8 cellular contexts compared by ENCODE assay signal in genomic region chr10:114239117-114239993, GRCh38. TPM values are rescaled to one million over a fixed set of nuclear protein-coding genes. Genes with fewer than 3 reads are reported as not detected.
DNase-seq lines count a peak whose midpoint lies in the region; ATAC-seq and TF ChIP-seq lines count a peak whose summit lies in the region.

TSS of gene VWA2 (plus strand) at chr10:114239254. CDS start at chr10:114248714, 9,460 bp downstream.

- ATAC-seq in GM19452 (IDR thresholded peaks at IDR 0.05; ENCODE audit: unreplicated experiment) = no peak

- peaks cover 84% of the 10 kb centered on the region for H3K27me3 ChIP-seq in GM23248 (replicated peaks; ENCODE audit: insufficient read depth)

- H2AFZ ChIP-seq in GM23248 = no peak within 1 kb of the TSS

- H3K9me3 ChIP-seq in iPS-18c (ENCODE audit: control insufficient read depth, insufficient read depth, low read length) (no peaks in the 10 kb centered on the region), GM23248 (ENCODE audit: low read depth) (no peaks in the 10 kb centered on the region)

- no peaks in the 10 kb centered on the region for H3K79me2 ChIP-seq in GM23248 (ENCODE audit: insufficient read depth)

- H4K20me1 ChIP-seq in GM23248 (ENCODE audit: insufficient read depth) = no peaks in the 10 kb centered on the region

- no peak for TF ChIP-seq EP300 in Ishikawa (IDR thresholded peaks at IDR 0.05; ENCODE audit: borderline replicate concordance)

- in situ Hi-C loops in GM23248 (cut with MboI) = no loop called here

- 12 to 14% methylated on average over 64 to 72 of the region's 79 CpGs for WGBS in GM23248 (ENCODE audit: low coverage in 1 of 2, low lambda C conversion rate in 2 of 2, missing lambda C conversion rate in 2 of 2), 2 experiments

- peak within 1 kb of the TSS; percentile 65 for H3K4me3 ChIP-seq in iPS-18c (ENCODE audit: insufficient read depth, low read depth, low read length)
- no peak within 1 kb of the TSS for H3K4me3 ChIP-seq in GM23248

- H3K4me2 ChIP-seq in GM23248 (ENCODE audit: unreplicated experiment) = no peak within 1 kb of the TSS

- TF ChIP-seq RAD21 in Ishikawa (IDR thresholded peaks at IDR 0.05; ENCODE audit: low read depth) = peak; percentile 78

- no peak within 1 kb of the TSS for H3K9ac ChIP-seq in GM23248

- H3F3A ChIP-seq in GM23248 (ENCODE audit: insufficient read depth) = no peaks in the 10 kb centered on the region

- H3K9me2 ChIP-seq in GM23248 (ENCODE audit: insufficient read depth) = no peaks in the 10 kb centered on the region

- H3K36me3 ChIP-seq in GM23248 (ENCODE audit: low read depth) = no peaks in the 10 kb centered on the region

- no peak within 1 kb of the TSS for H3K27ac ChIP-seq in GM23248

- H3K4me1 ChIP-seq in GM23248 (ENCODE audit: insufficient read depth) = no peaks in the 10 kb centered on the region

- DNase-seq in D341Med (ENCODE audit: low spot score) (peak; percentile 32), activated T-cell treated with anti-CD3 and anti-CD28 coated beads for 48 hours (ENCODE audit: low read depth) (peak; percentile 35), GM23248 (no peak), NK-92 (lab: John Stamatoyannopoulos, UW; ENCODE audit: unreplicated experiment) (no peak)
- peak; percentile 12 for DNase-seq in stimulated activated CD4-positive, alpha-beta T cell treated with anti-CD3 and anti-CD28 coated beads, Interleukin-1b, Interleukin-23, amount 100 ng/mL, for 48 hours

TF ChIP-seq in Ishikawa, 13 proteins besides CTCF, POLR2A, EP300 and RAD21:
- TF ChIP-seq NFIC (IDR thresholded peaks at IDR 0.05) (peak; percentile 41; the same call in 1 of the 2 replicates), USF1 (IDR thresholded peaks at IDR 0.05) (peak; percentile 80), TAF1 (IDR thresholded peaks at IDR 0.05; ENCODE audit: low read depth) (no peak), CREB1 (IDR thresholded peaks at IDR 0.05; ENCODE audit: low read depth) (no peak), CEBPB (IDR thresholded peaks at IDR 0.05) (0 out of 2 replicates have a peak, but pooled peaks have one; percentile 49), REST (IDR thresholded peaks at IDR 0.05; ENCODE audit: low read depth) (no peak), ZBTB7A (IDR thresholded peaks at IDR 0.05; ENCODE audit: low read depth) (peak; percentile 51; the same call in 1 of the 2 replicates), YY1 (IDR thresholded peaks at IDR 0.05; ENCODE audit: low read depth) (no peak), TEAD4 (IDR thresholded peaks at IDR 0.05) (0 out of 2 replicates have a peak, but pooled peaks have one; percentile 15), MAX (IDR thresholded peaks at IDR 0.05) (peak; percentile 91)
TF ChIP-seq in Ishikawa: peak in this region for 6.

RNA-seq across cellular contexts. Expression of gene VWA2, which starts in this region (rescaled TPM):
- total RNA-seq in GM23248 (2014; rRNA removed; shearing (Covaris generic)) = not detected in 2 replicates
- polyA plus RNA-seq in GM23248 (2016; fragmentation: Nextera tagmentation; extraction: Ambion mirVana) = not detected in 2 replicates

Comparison
In these comparisons a context has a peak if more than half of its experiments do, and no peak if none do; other contexts are left out.
1. DNase-seq: peak in D341Med (single experiment), activated T-cell treated with anti-CD3 and anti-CD28 coated beads for 48 hours (single experiment) and stimulated activated CD4-positive, alpha-beta T cell treated with anti-CD3 and anti-CD28 coated beads, Interleukin-1b, Interleukin-23, amount 100 ng/mL, for 48 hours (single experiment); none in GM23248 (single experiment) and NK-92 (single experiment).